Comparison of ENCODE assay signal across 8 cellular contexts in genomic region chr19:9584073-9584833, GRCh38. TPM values are rescaled to one million over a fixed set of nuclear protein-coding genes. Genes with fewer than 3 reads are reported as not detected.
A peak's percentile ranks its signal among the peaks of the same experiment; 100 is the strongest.
DNase-seq lines count a peak whose midpoint lies in the region; ATAC-seq and TF ChIP-seq lines count a peak whose summit lies in the region.

TSS of gene ZNF121 (minus strand) at chr19:9584504. CDS start at chr19:9568097, 16,407 bp downstream.

- peaks cover 5% of the 10 kb centered on the region for H3K9me3 ChIP-seq in HUES64 (ENCODE audit: insufficient read depth, low read depth, low read length)

- peak within 1 kb of the TSS; percentile 99 for H3K4me3 ChIP-seq in HUES64 (ENCODE audit: low read length)
- H3K4me3 ChIP-seq in epithelial cell of proximal tubule (ENCODE audit: low read depth, low read length): peak within 1 kb of the TSS; percentile 77

- peaks cover 33% of the 10 kb centered on the region for H3K36me3 ChIP-seq in HUES64 (ENCODE audit: insufficient read depth, low read length)

- WGBS in HUES64: under 1% methylated on average over 51 of the region's 51 CpGs

- DNase-seq in COLO829 (ENCODE audit: low spot score) (peak; percentile 63), OCI-M1 (lab: John Stamatoyannopoulos, UW) (peak; percentile 97), activated T-cell treated with anti-CD3 and anti-CD28 coated beads for 48 hours (ENCODE audit: low read depth) (peak; percentile 81), epithelial cell of proximal tubule (ENCODE audit: low read depth) (no peak), mucosa of gallbladder (ENCODE audit: low spot score) (peak; percentile 85)
- DNase-seq in stimulated activated CD8-positive, alpha-beta memory T cell treated with anti-CD3 and anti-CD28 coated beads, Interleukin-4, amount 100 ng/mL, for 4 hours (ENCODE audit: low read depth in 2 of 2, low spot score in 1 of 2): peak; percentile 65 to 66

- TF ChIP-seq CTCF in epithelial cell of proximal tubule (conservative IDR thresholded peaks at IDR 0.05; ENCODE audit: low read depth, low read length): no peak

- H3K27me3 ChIP-seq in HUES64 (ENCODE audit: insufficient read depth, low read length): no peaks in the 10 kb centered on the region

- H3K4me1 ChIP-seq in HUES64 (ENCODE audit: insufficient read depth, low read length): peaks cover 18% of the 10 kb centered on the region

- peak within 1 kb of the TSS; percentile 99 for H3K9ac ChIP-seq in HUES64 (ENCODE audit: low read depth, low read length)

- peak; percentile 81 for ATAC-seq in GM21360 (IDR thresholded peaks at IDR 0.05; ENCODE audit: unreplicated experiment)

- peak within 1 kb of the TSS; percentile 99 for H3K27ac ChIP-seq in HUES64 (ENCODE audit: low read depth, low read length)

RNA-seq across cellular contexts. Expression of gene ZNF121, which starts in this region (rescaled TPM):
- 47.9 TPM for polyA plus RNA-seq in HUES64 (2013, experiment 1 of 2)
- 51.3 TPM for polyA plus RNA-seq in HUES64 (2013, experiment 2 of 2)
- total RNA-seq in epithelial cell of proximal tubule: 23.8 and 24.1 TPM in 2 replicates
- 24.3 TPM for total RNA-seq in mucosa of gallbladder
